ENCODE assay signal across 24 cellular contexts in the genomic region with DNA sequence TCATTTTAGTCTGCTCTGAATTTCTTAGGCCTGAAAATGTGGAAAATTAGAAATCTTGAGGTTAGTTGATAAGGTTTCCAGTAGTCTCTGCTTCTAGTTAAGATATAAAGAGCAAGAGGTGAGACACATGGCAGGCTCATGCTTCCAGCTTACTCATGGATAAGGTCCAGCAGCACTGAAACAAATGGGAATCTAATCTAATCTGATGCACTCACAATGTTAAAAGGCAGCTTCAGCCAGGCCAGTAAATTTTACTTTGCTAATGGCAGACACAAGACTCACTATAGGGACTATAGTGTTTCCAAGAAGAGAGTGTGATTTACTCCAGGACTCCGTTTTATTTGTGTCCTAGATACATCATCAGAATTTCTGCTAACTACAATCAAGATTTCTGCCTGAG.
DNase-seq lines count a peak whose midpoint lies in the region; ATAC-seq and TF ChIP-seq lines count a peak whose summit lies in the region.
"Had no signal": no experiment of that assay in that cellular context is flagged by ENCODE, and none has a peak within 500 bp of the region (broad histone marks: within the 10 kb centered on the region; RNA-seq: fewer than 3 reads in every experiment).

No MANE protein-coding gene starts in this region.

- no peak for TF ChIP-seq CTCF in nephron (IDR thresholded peaks at IDR 0.05; ENCODE audit: unreplicated experiment in 3 of 3)
- TF ChIP-seq CTCF in CD8-positive, alpha-beta T cell (IDR thresholded peaks at IDR 0.05): no peak

- DNase-seq in SK-N-DZ (ENCODE audit: low spot score) (peak; percentile 88), left kidney (ENCODE audit: low read depth, low spot score) (peak; percentile 31), SIG-M5 (lab: John Stamatoyannopoulos, UW) (no peak)
- DNase-seq in CD8-positive, alpha-beta T cell: no peak
- DNase-seq: AML-193; CD4-positive, alpha-beta T cell; CD8-positive, alpha-beta memory T cell; COR-L47; DMS 273 treated with DMSO at 0.1 percent for 48 hours; DMS153; DMS53; DMS79; DND-41; EL; GDM1 had no signal

- peaks cover 4% of the 10 kb centered on the region for H3K36me3 Mint-ChIP-seq in nephron (ENCODE audit: low read depth)
- H3K36me3 Mint-ChIP-seq in CD8-positive, alpha-beta T cell: no peaks in the 10 kb centered on the region
- H3K36me3 Mint-ChIP-seq: CD8-positive, alpha-beta memory T cell had no signal

- no peaks in the 10 kb centered on the region for H3K9me3 ChIP-seq in CD8-positive, alpha-beta T cell (ENCODE audit: low read length)
- H3K9me3 ChIP-seq: A549 had no signal

- no peaks in the 10 kb centered on the region for H3K36me3 ChIP-seq in CD8-positive, alpha-beta T cell (ENCODE audit: insufficient read depth, low read length)
- H3K36me3 ChIP-seq: BLaER1 treated with 17β-estradiol and CSF1 and Interleukin-3, amounts not matched to agents 10 nM and 100 nM had no signal

- no peak overlapping the region for H3K4me3 Mint-ChIP-seq in nephron
- H3K4me3 Mint-ChIP-seq in CD8-positive, alpha-beta T cell: no peak overlapping the region
- H3K4me3 Mint-ChIP-seq: B cell; CD4-positive, alpha-beta T cell; CD8-positive, alpha-beta memory T cell had no signal

- intact Hi-C loops in CD8-positive, alpha-beta T cell (cut with DNase I, micrococcal nuclease): no loop called here

- H3K9me3 Mint-ChIP-seq in nephron: peaks cover 21% of the 10 kb centered on the region
- H3K9me3 Mint-ChIP-seq in CD8-positive, alpha-beta T cell: no peaks in the 10 kb centered on the region
- H3K9me3 Mint-ChIP-seq: CD4-positive, alpha-beta T cell had no signal

- no peaks in the 10 kb centered on the region for H3K4me1 ChIP-seq in CD8-positive, alpha-beta T cell (ENCODE audit: insufficient read depth, low read length)
- H3K4me1 ChIP-seq: A549; BLaER1 treated with 17β-estradiol and CSF1 and Interleukin-3, amounts not matched to agents 10 nM and 100 nM had no signal

- ATAC-seq in SK-N-SH treated with all-trans-retinoic acid at 6 μM for 48 hours (no peak), GM19452 (IDR thresholded peaks at IDR 0.05; ENCODE audit: unreplicated experiment) (no peak)
- ATAC-seq in CD8-positive, alpha-beta T cell: no peak
- ATAC-seq: A549, GM12878 had no signal

- H3K27ac ChIP-seq in CD8-positive, alpha-beta T cell (ENCODE audit: low read depth, low read length): no peak overlapping the region
- H3K27ac ChIP-seq: 22Rv1; A549; BLaER1 treated with 17β-estradiol and CSF1 and Interleukin-3, amounts not matched to agents 10 nM and 100 nM; C4-2B had no signal

- no peaks in the 10 kb centered on the region for H3K27me3 ChIP-seq in CD8-positive, alpha-beta T cell (ENCODE audit: insufficient read depth, low read length)
- H3K27me3 ChIP-seq: BLaER1 treated with 17β-estradiol and CSF1 and Interleukin-3, amounts not matched to agents 10 nM and 100 nM had no signal

- CTCF ChIA-PET in CD8-positive, alpha-beta T cell (lab: Charles Lee): no interaction called here

- peak overlapping the region in 2 of 3 experiments; percentile 38 to 64 for H3K27ac Mint-ChIP-seq in nephron
- no peak overlapping the region for H3K27ac Mint-ChIP-seq in CD8-positive, alpha-beta T cell
- H3K27ac Mint-ChIP-seq: B cell; CD4-positive, alpha-beta T cell; CD8-positive, alpha-beta memory T cell had no signal

- H3K4me3 ChIP-seq in CD8-positive, alpha-beta T cell (ENCODE audit: low read depth, low read length): no peak overlapping the region
- H3K4me3 ChIP-seq: A549; BLaER1 treated with 17β-estradiol and CSF1 and Interleukin-3, amounts not matched to agents 10 nM and 100 nM; GM12878 had no signal

- H3K4me1 Mint-ChIP-seq in nephron: peaks cover 29% of the 10 kb centered on the region
- H3K4me1 Mint-ChIP-seq in CD8-positive, alpha-beta T cell (ENCODE audit: low read depth): no peaks in the 10 kb centered on the region
- H3K4me1 Mint-ChIP-seq: B cell; CD8-positive, alpha-beta memory T cell had no signal

- POLR2A ChIA-PET in CD8-positive, alpha-beta T cell (lab: Charles Lee): no interaction called here

- H3K27me3 Mint-ChIP-seq in nephron (ENCODE audit: low read depth): no peaks in the 10 kb centered on the region
- peaks cover 2% of the 10 kb centered on the region for H3K27me3 Mint-ChIP-seq in CD8-positive, alpha-beta T cell (ENCODE audit: low read depth)
- H3K27me3 Mint-ChIP-seq: B cell; CD4-positive, alpha-beta T cell; CD8-positive, alpha-beta memory T cell had no signal

TF ChIP-seq in SK-N-SH treated with all-trans-retinoic acid at 6 μM for 48 hours, 23 proteins besides CTCF, POLR2A, EP300 and RAD21 (continues in another document):
- TF ChIP-seq OSR1 (CRISPR knock-in tag; IDR thresholded peaks at IDR 0.05) (no peak), ZFP30 (CRISPR knock-in tag; IDR thresholded peaks at IDR 0.05) (no peak), ISL1 (CRISPR knock-in tag; IDR thresholded peaks at IDR 0.05) (peak; percentile 63), ZNF565 (CRISPR knock-in tag; conservative IDR thresholded peaks at IDR 0.05; ENCODE audit: low read depth) (no peak), PPARA (CRISPR knock-in tag; IDR thresholded peaks at IDR 0.05; ENCODE audit: borderline replicate concordance) (no peak), ARNTL (CRISPR knock-in tag; IDR thresholded peaks at IDR 0.05; ENCODE audit: borderline replicate concordance, low read depth) (no peak), RARB (CRISPR knock-in tag; IDR thresholded peaks at IDR 0.05) (no peak), BACH2 (CRISPR knock-in tag; IDR thresholded peaks at IDR 0.05; ENCODE audit: borderline replicate concordance) (no peak), ZC3H10 (CRISPR knock-in tag; IDR thresholded peaks at IDR 0.05) (no peak), ESRRG (CRISPR knock-in tag; IDR thresholded peaks at IDR 0.05) (no peak), CSDC2 (CRISPR knock-in tag; IDR thresholded peaks at IDR 0.05) (no peak), ZNF70 (CRISPR knock-in tag; IDR thresholded peaks at IDR 0.05) (no peak), TOX (CRISPR knock-in tag; IDR thresholded peaks at IDR 0.05; ENCODE audit: borderline replicate concordance) (no peak), ZNF8 (CRISPR knock-in tag; IDR thresholded peaks at IDR 0.05) (0 out of 2 replicates have a peak, but pooled peaks have one; percentile 26), SNAI2 (CRISPR knock-in tag; IDR thresholded peaks at IDR 0.05) (no peak), GLIS3 (CRISPR knock-in tag; IDR thresholded peaks at IDR 0.05) (0 out of 2 replicates have a peak, but pooled peaks have one; percentile 35), TCF4 (CRISPR knock-in tag; IDR thresholded peaks at IDR 0.05; ENCODE audit: borderline replicate concordance) (peak; percentile 80; the same call in 1 of the 2 replicates), ZFP3 (CRISPR knock-in tag; IDR thresholded peaks at IDR 0.05) (no peak)
- TF ChIP-seq, protein P1, sequence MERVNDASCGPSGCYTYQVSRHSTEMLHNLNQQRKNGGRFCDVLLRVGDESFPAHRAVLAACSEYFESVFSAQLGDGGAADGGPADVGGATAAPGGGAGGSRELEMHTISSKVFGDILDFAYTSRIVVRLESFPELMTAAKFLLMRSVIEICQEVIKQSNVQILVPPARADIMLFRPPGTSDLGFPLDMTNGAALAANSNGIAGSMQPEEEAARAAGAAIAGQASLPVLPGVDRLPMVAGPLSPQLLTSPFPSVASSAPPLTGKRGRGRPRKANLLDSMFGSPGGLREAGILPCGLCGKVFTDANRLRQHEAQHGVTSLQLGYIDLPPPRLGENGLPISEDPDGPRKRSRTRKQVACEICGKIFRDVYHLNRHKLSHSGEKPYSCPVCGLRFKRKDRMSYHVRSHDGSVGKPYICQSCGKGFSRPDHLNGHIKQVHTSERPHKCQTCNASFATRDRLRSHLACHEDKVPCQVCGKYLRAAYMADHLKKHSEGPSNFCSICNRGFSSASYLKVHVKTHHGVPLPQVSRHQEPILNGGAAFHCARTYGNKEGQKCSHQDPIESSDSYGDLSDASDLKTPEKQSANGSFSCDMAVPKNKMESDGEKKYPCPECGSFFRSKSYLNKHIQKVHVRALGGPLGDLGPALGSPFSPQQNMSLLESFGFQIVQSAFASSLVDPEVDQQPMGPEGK (CRISPR knock-in tag; IDR thresholded peaks at IDR 0.05; ENCODE audit: borderline replicate concordance): no peak
- TF ChIP-seq, protein P2, sequence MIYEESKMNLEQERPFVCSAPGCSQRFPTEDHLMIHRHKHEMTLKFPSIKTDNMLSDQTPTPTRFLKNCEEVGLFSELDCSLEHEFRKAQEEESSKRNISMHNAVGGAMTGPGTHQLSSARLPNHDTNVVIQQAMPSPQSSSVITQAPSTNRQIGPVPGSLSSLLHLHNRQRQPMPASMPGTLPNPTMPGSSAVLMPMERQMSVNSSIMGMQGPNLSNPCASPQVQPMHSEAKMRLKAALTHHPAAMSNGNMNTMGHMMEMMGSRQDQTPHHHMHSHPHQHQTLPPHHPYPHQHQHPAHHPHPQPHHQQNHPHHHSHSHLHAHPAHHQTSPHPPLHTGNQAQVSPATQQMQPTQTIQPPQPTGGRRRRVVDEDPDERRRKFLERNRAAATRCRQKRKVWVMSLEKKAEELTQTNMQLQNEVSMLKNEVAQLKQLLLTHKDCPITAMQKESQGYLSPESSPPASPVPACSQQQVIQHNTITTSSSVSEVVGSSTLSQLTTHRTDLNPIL (CRISPR knock-in tag; IDR thresholded peaks at IDR 0.05; ENCODE audit: low read depth): no peak
- TF ChIP-seq, protein P3, sequence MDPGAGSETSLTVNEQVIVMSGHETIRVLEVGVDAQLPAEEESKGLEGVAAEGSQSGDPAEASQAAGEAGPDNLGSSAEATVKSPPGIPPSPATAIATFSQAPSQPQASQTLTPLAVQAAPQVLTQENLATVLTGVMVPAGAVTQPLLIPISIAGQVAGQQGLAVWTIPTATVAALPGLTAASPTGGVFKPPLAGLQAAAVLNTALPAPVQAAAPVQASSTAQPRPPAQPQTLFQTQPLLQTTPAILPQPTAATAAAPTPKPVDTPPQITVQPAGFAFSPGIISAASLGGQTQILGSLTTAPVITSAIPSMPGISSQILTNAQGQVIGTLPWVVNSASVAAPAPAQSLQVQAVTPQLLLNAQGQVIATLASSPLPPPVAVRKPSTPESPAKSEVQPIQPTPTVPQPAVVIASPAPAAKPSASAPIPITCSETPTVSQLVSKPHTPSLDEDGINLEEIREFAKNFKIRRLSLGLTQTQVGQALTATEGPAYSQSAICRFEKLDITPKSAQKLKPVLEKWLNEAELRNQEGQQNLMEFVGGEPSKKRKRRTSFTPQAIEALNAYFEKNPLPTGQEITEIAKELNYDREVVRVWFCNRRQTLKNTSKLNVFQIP (CRISPR knock-in tag; IDR thresholded peaks at IDR 0.05; ENCODE audit: borderline replicate concordance, low read depth): no peak

Comparison
In these comparisons a context has a peak if more than half of its experiments do, and no peak if none do; other contexts are left out.
1. DNase-seq: peak in SK-N-DZ (single experiment) and left kidney (single experiment); none in CD8-positive, alpha-beta T cell (0 of 7) and SIG-M5 (single experiment).